In genomic region chr16:11501583-11502138, GRCh38 we compare ENCODE assay signal across 13 cellular contexts.
"Had no signal": no experiment of that assay in that cellular context is flagged by ENCODE, and none has a peak within 500 bp of the region (broad histone marks: within the 10 kb centered on the region; RNA-seq: fewer than 3 reads in every experiment).

No MANE protein-coding gene starts in this region.

- H3K36me3 ChIP-seq: ovary, thoracic aorta had no signal

- H3K27me3 Mint-ChIP-seq: activated naive CD8-positive, alpha-beta T cell treated with anti-CD3 and anti-CD28 coated beads, Interleukin-2, amount 50 U/mL, for 24 hours had no signal

- ATAC-seq: activated naive CD8-positive, alpha-beta T cell treated with anti-CD3 and anti-CD28 coated beads, Interleukin-2, amount 50 U/mL, for 24 hours had no signal

- DNase-seq: activated CD4-positive, alpha-beta T cell treated with anti-CD3 and anti-CD28 coated beads, Interleukin-2, amount 50 U/mL, for 1 hour; activated naive CD4-positive, alpha-beta T cell treated with anti-CD3 and anti-CD28 coated beads for 36 hours; activated naive CD8-positive, alpha-beta T cell treated with anti-CD3 and anti-CD28 coated beads, Interleukin-2, amount 50 U/mL, for 24 hours; cerebellar nuclear complex; head of caudate nucleus; kidney glomerular epithelial cell; nephron progenitor cell; ovary; stimulated activated CD4-positive, alpha-beta T cell treated with anti-CD3 and anti-CD28 coated beads, Interleukin-2, amount 100 ng/mL, for 24 hours had no signal

- H3K27me3 ChIP-seq: ovary had no signal

- H3K9me3 ChIP-seq: ovary, thoracic aorta had no signal

- H3K4me3 Mint-ChIP-seq: activated naive CD4-positive, alpha-beta T cell treated with anti-CD3 and anti-CD28 coated beads for 36 hours; activated naive CD8-positive, alpha-beta T cell treated with anti-CD3 and anti-CD28 coated beads, Interleukin-2, amount 50 U/mL, for 24 hours; dendritic cell treated with granulocyte-macrophage colony-stimulating factor and Interleukin-4, amounts not matched to agents 40 ng/mL and 50 ng/mL, for 4 days; nephron progenitor cell; T-helper 2 cell treated with Interferon-gamma antibody and Interleukin-4, amounts not matched to agents 5 μg/mL and 100 μg/mL, for 36 hours had no signal

- H3K27ac ChIP-seq: ovary, thoracic aorta had no signal

- H3K27ac Mint-ChIP-seq: activated naive CD4-positive, alpha-beta T cell treated with anti-CD3 and anti-CD28 coated beads for 36 hours; activated naive CD8-positive, alpha-beta T cell treated with anti-CD3 and anti-CD28 coated beads, Interleukin-2, amount 50 U/mL, for 24 hours; activated T-helper 2 cell treated with anti-CD3 and anti-CD28 coated beads, Interferon-gamma antibody, Interleukin-2, Interleukin-4, amounts not matched to agents 10 μg/mL and 5 μg/mL and 100 μg/mL, durations not matched to agents 14 hours and 24 hours and 36 hours; dendritic cell treated with granulocyte-macrophage colony-stimulating factor and Interleukin-4, amounts not matched to agents 40 ng/mL and 50 ng/mL, for 4 days; nephron progenitor cell; T-helper 2 cell treated with Interferon-gamma antibody and Interleukin-4, amounts not matched to agents 5 μg/mL and 100 μg/mL, for 36 hours had no signal

- H3K9me3 Mint-ChIP-seq: activated naive CD4-positive, alpha-beta T cell treated with anti-CD3 and anti-CD28 coated beads for 36 hours; activated naive CD8-positive, alpha-beta T cell treated with anti-CD3 and anti-CD28 coated beads, Interleukin-2, amount 50 U/mL, for 24 hours; activated T-helper 2 cell treated with anti-CD3 and anti-CD28 coated beads, Interferon-gamma antibody, Interleukin-2, Interleukin-4, amounts not matched to agents 10 μg/mL and 5 μg/mL and 100 μg/mL, durations not matched to agents 14 hours and 24 hours and 36 hours; dendritic cell treated with granulocyte-macrophage colony-stimulating factor and Interleukin-4, amounts not matched to agents 40 ng/mL and 50 ng/mL, for 4 days; nephron progenitor cell; T-helper 2 cell treated with Interferon-gamma antibody and Interleukin-4, amounts not matched to agents 5 μg/mL and 100 μg/mL, for 36 hours had no signal

- H3K4me3 ChIP-seq: ovary, thoracic aorta had no signal
